1 cellular context compared by ENCODE assay signal in the genomic region with DNA sequence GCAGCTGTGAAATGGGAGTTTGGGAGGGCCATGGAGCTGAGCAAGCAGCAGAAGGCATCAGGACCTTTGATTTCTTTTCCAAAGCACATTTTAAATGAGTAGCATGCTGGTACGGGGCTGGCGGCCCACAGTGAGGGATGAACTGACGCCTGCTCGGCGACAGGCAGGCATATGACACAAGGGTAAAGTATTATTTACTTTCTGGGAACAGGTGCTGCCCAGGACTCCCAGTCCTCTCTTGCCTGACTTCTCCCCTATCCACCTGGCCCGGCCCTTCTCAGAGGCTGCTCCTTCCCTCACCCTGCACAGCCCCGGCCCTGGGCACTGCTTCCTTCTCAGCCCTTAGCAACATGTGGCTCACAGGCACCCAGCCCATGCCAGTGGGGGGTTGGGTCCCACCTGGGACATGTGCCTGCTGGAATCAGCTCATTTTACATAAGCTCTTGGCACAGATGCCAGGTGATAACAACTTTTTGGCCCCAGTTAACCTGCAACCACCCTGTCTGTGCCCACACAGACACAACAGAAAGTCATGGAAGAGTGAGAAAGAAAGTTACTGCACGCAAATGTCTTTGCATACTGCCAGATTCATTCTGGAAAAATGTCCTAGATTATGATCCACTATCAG.
TF ChIP-seq lines count a peak whose summit lies in the region.

No MANE protein-coding gene starts in this region.

TF ChIP-seq in HepG2, 621 proteins besides CTCF, POLR2A, EP300 and RAD21 (continued from another document):
- peak; percentile 37; the same call in 1 of the 2 replicates for TF ChIP-seq ZFY (CRISPR knock-in tag; IDR thresholded peaks at IDR 0.05)
- TF ChIP-seq MED1 (CRISPR knock-in tag; IDR thresholded peaks at IDR 0.05): 0 out of 2 replicates have a peak, but pooled peaks have one; percentile 11
- TF ChIP-seq, protein P1, sequence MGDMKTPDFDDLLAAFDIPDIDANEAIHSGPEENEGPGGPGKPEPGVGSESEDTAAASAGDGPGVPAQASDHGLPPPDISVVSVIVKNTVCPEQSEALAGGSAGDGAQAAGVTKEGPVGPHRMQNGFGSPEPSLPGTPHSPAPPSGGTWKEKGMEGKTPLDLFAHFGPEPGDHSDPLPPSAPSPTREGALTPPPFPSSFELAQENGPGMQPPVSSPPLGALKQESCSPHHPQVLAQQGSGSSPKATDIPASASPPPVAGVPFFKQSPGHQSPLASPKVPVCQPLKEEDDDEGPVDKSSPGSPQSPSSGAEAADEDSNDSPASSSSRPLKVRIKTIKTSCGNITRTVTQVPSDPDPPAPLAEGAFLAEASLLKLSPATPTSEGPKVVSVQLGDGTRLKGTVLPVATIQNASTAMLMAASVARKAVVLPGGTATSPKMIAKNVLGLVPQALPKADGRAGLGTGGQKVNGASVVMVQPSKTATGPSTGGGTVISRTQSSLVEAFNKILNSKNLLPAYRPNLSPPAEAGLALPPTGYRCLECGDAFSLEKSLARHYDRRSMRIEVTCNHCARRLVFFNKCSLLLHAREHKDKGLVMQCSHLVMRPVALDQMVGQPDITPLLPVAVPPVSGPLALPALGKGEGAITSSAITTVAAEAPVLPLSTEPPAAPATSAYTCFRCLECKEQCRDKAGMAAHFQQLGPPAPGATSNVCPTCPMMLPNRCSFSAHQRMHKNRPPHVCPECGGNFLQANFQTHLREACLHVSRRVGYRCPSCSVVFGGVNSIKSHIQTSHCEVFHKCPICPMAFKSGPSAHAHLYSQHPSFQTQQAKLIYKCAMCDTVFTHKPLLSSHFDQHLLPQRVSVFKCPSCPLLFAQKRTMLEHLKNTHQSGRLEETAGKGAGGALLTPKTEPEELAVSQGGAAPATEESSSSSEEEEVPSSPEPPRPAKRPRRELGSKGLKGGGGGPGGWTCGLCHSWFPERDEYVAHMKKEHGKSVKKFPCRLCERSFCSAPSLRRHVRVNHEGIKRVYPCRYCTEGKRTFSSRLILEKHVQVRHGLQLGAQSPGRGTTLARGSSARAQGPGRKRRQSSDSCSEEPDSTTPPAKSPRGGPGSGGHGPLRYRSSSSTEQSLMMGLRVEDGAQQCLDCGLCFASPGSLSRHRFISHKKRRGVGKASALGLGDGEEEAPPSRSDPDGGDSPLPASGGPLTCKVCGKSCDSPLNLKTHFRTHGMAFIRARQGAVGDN (CRISPR knock-in tag; IDR thresholded peaks at IDR 0.05): peak; percentile 63
- peak; percentile 43; the same call in 1 of the 2 replicates for TF ChIP-seq ZNF574 (CRISPR knock-in tag; IDR thresholded peaks at IDR 0.05)
- TF ChIP-seq ZNF317 (CRISPR knock-in tag; IDR thresholded peaks at IDR 0.05): peak; percentile 37; the same call in 1 of the 2 replicates
- peak; percentile 33; the same call in 1 of the 2 replicates for TF ChIP-seq FOXP4 (CRISPR knock-in tag; IDR thresholded peaks at IDR 0.05)
- 0 out of 2 replicates have a peak, but pooled peaks have one; percentile 18 for TF ChIP-seq RARA (CRISPR knock-in tag; IDR thresholded peaks at IDR 0.05)
- TF ChIP-seq ZNF225 (CRISPR knock-in tag; IDR thresholded peaks at IDR 0.05): no peak
- TF ChIP-seq HINFP (CRISPR knock-in tag; IDR thresholded peaks at IDR 0.05; ENCODE audit: low read depth): no peak
- TF ChIP-seq ATF7-NPFF (CRISPR knock-in tag; IDR thresholded peaks at IDR 0.05; ENCODE audit: low read depth): no peak
- no peak for TF ChIP-seq WIZ (CRISPR knock-in tag; IDR thresholded peaks at IDR 0.05)
- TF ChIP-seq SAP130 (CRISPR knock-in tag; IDR thresholded peaks at IDR 0.05; ENCODE audit: low read depth): peak; percentile 47; the same call in 1 of the 2 replicates
- no peak for TF ChIP-seq TCF12 (IDR thresholded peaks at IDR 0.05)
- TF ChIP-seq TCF12 (CRISPR knock-in tag; IDR thresholded peaks at IDR 0.05): 0 out of 2 replicates have a peak, but pooled peaks have one; percentile 40
- peak; percentile 45; the same call in 1 of the 2 replicates for TF ChIP-seq MYC (CRISPR knock-in tag; IDR thresholded peaks at IDR 0.05; ENCODE audit: borderline replicate concordance)
- TF ChIP-seq, protein P2, sequence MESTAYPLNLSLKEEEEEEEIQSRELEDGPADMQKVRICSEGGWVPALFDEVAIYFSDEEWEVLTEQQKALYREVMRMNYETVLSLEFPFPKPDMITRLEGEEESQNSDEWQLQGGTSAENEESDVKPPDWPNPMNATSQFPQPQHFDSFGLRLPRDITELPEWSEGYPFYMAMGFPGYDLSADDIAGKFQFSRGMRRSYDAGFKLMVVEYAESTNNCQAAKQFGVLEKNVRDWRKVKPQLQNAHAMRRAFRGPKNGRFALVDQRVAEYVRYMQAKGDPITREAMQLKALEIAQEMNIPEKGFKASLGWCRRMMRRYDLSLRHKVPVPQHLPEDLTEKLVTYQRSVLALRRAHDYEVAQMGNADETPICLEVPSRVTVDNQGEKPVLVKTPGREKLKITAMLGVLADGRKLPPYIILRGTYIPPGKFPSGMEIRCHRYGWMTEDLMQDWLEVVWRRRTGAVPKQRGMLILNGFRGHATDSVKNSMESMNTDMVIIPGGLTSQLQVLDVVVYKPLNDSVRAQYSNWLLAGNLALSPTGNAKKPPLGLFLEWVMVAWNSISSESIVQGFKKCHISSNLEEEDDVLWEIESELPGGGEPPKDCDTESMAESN (CRISPR knock-in tag; conservative IDR thresholded peaks at IDR 0.05): 0 out of 2 replicates have a peak, but pooled peaks have one; percentile 16
- 0 out of 2 replicates have a peak, but pooled peaks have one; percentile 29 for TF ChIP-seq YEATS4 (CRISPR knock-in tag; IDR thresholded peaks at IDR 0.05; ENCODE audit: borderline replicate concordance)
- TF ChIP-seq PHF21A (CRISPR knock-in tag; IDR thresholded peaks at IDR 0.05): peak; percentile 49; the same call in 1 of the 2 replicates
- 0 out of 2 replicates have a peak, but pooled peaks have one; percentile 36 for TF ChIP-seq ZNF552 (CRISPR knock-in tag; IDR thresholded peaks at IDR 0.05; ENCODE audit: borderline replicate concordance)
- TF ChIP-seq ZBTB7B (CRISPR knock-in tag; IDR thresholded peaks at IDR 0.05): peak; percentile 30; the same call in 1 of the 2 replicates
- TF ChIP-seq SALL1 (CRISPR knock-in tag; IDR thresholded peaks at IDR 0.05): peak; percentile 62
- 0 out of 2 replicates have a peak, but pooled peaks have one; percentile 69 for TF ChIP-seq SNAI1 (CRISPR knock-in tag; IDR thresholded peaks at IDR 0.05; ENCODE audit: borderline replicate concordance)
- 0 out of 2 replicates have a peak, but pooled peaks have one; percentile 14 for TF ChIP-seq PCBP1 (IDR thresholded peaks at IDR 0.05; ENCODE audit: borderline replicate concordance, low read depth, low read length)
- TF ChIP-seq ZMYM2 (CRISPR knock-in tag; IDR thresholded peaks at IDR 0.05): no peak
- no peak for TF ChIP-seq FOXA1 (IDR thresholded peaks at IDR 0.05)
- TF ChIP-seq FOXA1 (CRISPR knock-in tag; IDR thresholded peaks at IDR 0.05): 0 out of 2 replicates have a peak, but pooled peaks have one; percentile 23
- no peak for TF ChIP-seq ZNF432 (CRISPR knock-in tag; IDR thresholded peaks at IDR 0.05; ENCODE audit: borderline replicate concordance)
- TF ChIP-seq, protein P3, sequence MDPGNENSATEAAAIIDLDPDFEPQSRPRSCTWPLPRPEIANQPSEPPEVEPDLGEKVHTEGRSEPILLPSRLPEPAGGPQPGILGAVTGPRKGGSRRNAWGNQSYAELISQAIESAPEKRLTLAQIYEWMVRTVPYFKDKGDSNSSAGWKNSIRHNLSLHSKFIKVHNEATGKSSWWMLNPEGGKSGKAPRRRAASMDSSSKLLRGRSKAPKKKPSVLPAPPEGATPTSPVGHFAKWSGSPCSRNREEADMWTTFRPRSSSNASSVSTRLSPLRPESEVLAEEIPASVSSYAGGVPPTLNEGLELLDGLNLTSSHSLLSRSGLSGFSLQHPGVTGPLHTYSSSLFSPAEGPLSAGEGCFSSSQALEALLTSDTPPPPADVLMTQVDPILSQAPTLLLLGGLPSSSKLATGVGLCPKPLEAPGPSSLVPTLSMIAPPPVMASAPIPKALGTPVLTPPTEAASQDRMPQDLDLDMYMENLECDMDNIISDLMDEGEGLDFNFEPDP (CRISPR knock-in tag; conservative IDR thresholded peaks at IDR 0.05): no peak
- 0 out of 2 replicates have a peak, but pooled peaks have one; percentile 33 for TF ChIP-seq ZNF430 (CRISPR knock-in tag; IDR thresholded peaks at IDR 0.05)
